ENCODE assay signal across 21 cellular contexts in genomic region chr15:98121957-98122356, GRCh38.
DNase-seq lines count a peak whose midpoint lies in the region; TF ChIP-seq lines count a peak whose summit lies in the region.
"Had no signal": no experiment of that assay in that cellular context is flagged by ENCODE, and none has a peak within 500 bp of the region (broad histone marks: within the 10 kb centered on the region; RNA-seq: fewer than 3 reads in every experiment).

No MANE protein-coding gene starts in this region.

- no peak overlapping the region for H4K91ac ChIP-seq in trophoblast cell (ENCODE audit: low read depth, low read length)

- no peak overlapping the region for H2BK12ac ChIP-seq in trophoblast cell (ENCODE audit: low read length)

- H3K27ac Mint-ChIP-seq in osteocyte (ENCODE audit: unreplicated experiment), result peak overlapping the region; percentile 84
- H3K27ac Mint-ChIP-seq: CD4-positive, CD25-positive, alpha-beta regulatory T cell had no signal

- H2BK120ac ChIP-seq in trophoblast cell (ENCODE audit: insufficient read depth, low read length, poor library complexity), result no peak overlapping the region

- H3K9me3 ChIP-seq in trophoblast cell (ENCODE audit: insufficient read depth, low read depth, low read length), result no peaks in the 10 kb centered on the region
- no peaks in the 10 kb centered on the region for H3K9me3 ChIP-seq in MM.1S (replicated peaks; ENCODE audit: insufficient read depth, low read length)
- H3K9me3 ChIP-seq: BE2C, SJCRH30 had no signal

- H2AK5ac ChIP-seq in trophoblast cell (ENCODE audit: low read length), result no peak overlapping the region

- no peaks in the 10 kb centered on the region for H3K27me3 ChIP-seq in trophoblast cell (ENCODE audit: insufficient read depth, low read length)
- H3K27me3 ChIP-seq in MM.1S (replicated peaks; ENCODE audit: insufficient read depth, low read length), result no peaks in the 10 kb centered on the region
- H3K27me3 ChIP-seq: BE2C, SJCRH30 had no signal

- no peak overlapping the region for H3K4me3 ChIP-seq in fibroblast of mammary gland (ENCODE audit: control insufficient read depth, low read depth, low read length)
- no peak overlapping the region for H3K4me3 ChIP-seq in trophoblast cell (ENCODE audit: low read depth, low read length)
- H3K4me3 ChIP-seq in MM.1S (ENCODE audit: low read length), result no peak overlapping the region
- H3K4me3 ChIP-seq: SJCRH30 had no signal

- no peaks in the 10 kb centered on the region for H3K36me3 Mint-ChIP-seq in osteocyte (ENCODE audit: unreplicated experiment)
- H3K36me3 Mint-ChIP-seq: CD4-positive, CD25-positive, alpha-beta regulatory T cell had no signal

- H3K23ac ChIP-seq in trophoblast cell (ENCODE audit: low read length), result no peak overlapping the region

- H3F3A ChIP-seq in MM.1S (ENCODE audit: insufficient read depth, low read length), result no peaks in the 10 kb centered on the region

- H4K20me1 ChIP-seq in MM.1S (ENCODE audit: insufficient read depth, low read length), result no peaks in the 10 kb centered on the region

- H3K9me2 ChIP-seq in MM.1S (replicated peaks; ENCODE audit: insufficient read depth, low read length), result no peaks in the 10 kb centered on the region

- no peak overlapping the region for H2BK5ac ChIP-seq in trophoblast cell (ENCODE audit: low read depth, low read length, poor library complexity)

- no peak overlapping the region for H3K14ac ChIP-seq in trophoblast cell (ENCODE audit: low read length)

- no peaks in the 10 kb centered on the region for H3K9me3 Mint-ChIP-seq in osteocyte (ENCODE audit: unreplicated experiment)

- H3K4me2 ChIP-seq in trophoblast cell (ENCODE audit: low read length), result no peak overlapping the region
- no peak overlapping the region for H3K4me2 ChIP-seq in MM.1S (ENCODE audit: low read depth, low read length)

- no peak for TF ChIP-seq CTCF in fibroblast of mammary gland (conservative IDR thresholded peaks at IDR 0.05; ENCODE audit: control insufficient read depth, insufficient read depth, low read depth, low read length)
- no peak for TF ChIP-seq CTCF in osteocyte (IDR thresholded peaks at IDR 0.05)
- TF ChIP-seq CTCF in MM.1S (IDR thresholded peaks at IDR 0.05; ENCODE audit: low read length), result no peak

- H3K27me3 Mint-ChIP-seq in osteocyte (ENCODE audit: unreplicated experiment), result no peaks in the 10 kb centered on the region

- no CpG with 5 or more reads among the region's 3 CpGs for WGBS in trophoblast cell (ENCODE audit: extremely low coverage, insufficient coverage, insufficient read length)

- H4K8ac ChIP-seq in trophoblast cell (ENCODE audit: low read depth, low read length), result no peak overlapping the region

- no peaks in the 10 kb centered on the region for H3K79me2 ChIP-seq in trophoblast cell (ENCODE audit: control insufficient read depth, insufficient read depth, low read length, poor library complexity)
- no peaks in the 10 kb centered on the region for H3K79me2 ChIP-seq in MM.1S (ENCODE audit: low read length)

- no peak overlapping the region for H3K27ac ChIP-seq in trophoblast cell (ENCODE audit: low read depth, low read length)
- H3K27ac ChIP-seq in MM.1S (ENCODE audit: low read length), result no peak overlapping the region
- H3K27ac ChIP-seq: RWPE1, SJCRH30 had no signal

- peaks cover 53% of the 10 kb centered on the region for H3K4me1 Mint-ChIP-seq in osteocyte (ENCODE audit: unreplicated experiment)
- H3K4me1 Mint-ChIP-seq: CD4-positive, CD25-positive, alpha-beta regulatory T cell had no signal

- no peak overlapping the region for H4K12ac ChIP-seq in trophoblast cell (ENCODE audit: low read depth, low read length)

- H3K9ac ChIP-seq in trophoblast cell (ENCODE audit: low read length) (no peak overlapping the region), MM.1S (ENCODE audit: low read length) (no peak overlapping the region)

- peaks cover 0 to 3% of the 10 kb centered on the region in 2 experiments for H3K4me1 ChIP-seq in trophoblast cell (ENCODE audit: control insufficient read depth in 1 of 2, insufficient read depth in 2 of 2, low read length in 2 of 2)
- no peaks in the 10 kb centered on the region for H3K4me1 ChIP-seq in MM.1S (ENCODE audit: low read length)
- H3K4me1 ChIP-seq: BE2C had no signal

- no peak overlapping the region for H3K18ac ChIP-seq in trophoblast cell (ENCODE audit: low read length)

- H3K36me3 ChIP-seq in trophoblast cell (ENCODE audit: control insufficient read depth in 1 of 2, insufficient read depth in 2 of 2, low read length in 2 of 2) (no peaks in the 10 kb centered on the region), MM.1S (replicated peaks; ENCODE audit: insufficient read depth, low read length) (no peaks in the 10 kb centered on the region)
- H3K36me3 ChIP-seq: BE2C, SJCRH30 had no signal

- DNase-seq in SKM-1 treated with dmso at 0.1 percent for 144 hours (lab: John Stamatoyannopoulos, UW; ENCODE audit: unreplicated experiment), result peak; percentile 62
- DNase-seq in SKM-1 (lab: John Stamatoyannopoulos, UW; ENCODE audit: unreplicated experiment), result no peak
- DNase-seq in fibroblast of mammary gland (ENCODE audit: low read depth), result peak; percentile 8
- no peak for DNase-seq in osteocyte (ENCODE audit: extremely low spot score, unreplicated experiment)
- DNase-seq in trophoblast cell, result no peak
- no peak for DNase-seq in HCEC 1CT
- DNase-seq in MM.1S, result no peak
- DNase-seq in GF-D8 (lab: John Stamatoyannopoulos, UW), result no peak
- DNase-seq: 8988T; BE2C; CD4-positive, CD25-positive, alpha-beta regulatory T cell; DMS153; GOT3; KBM-7; NCI-H1048; NCI-H1436 treated with DMSO at 0.1 percent for 48 hours; NCI-H2029; NCI-H345; PC-3; SJCRH30 had no signal

- H2AFZ ChIP-seq in trophoblast cell (ENCODE audit: insufficient read depth, low read length, poor library complexity), result no peak overlapping the region
- H2AFZ ChIP-seq in MM.1S (ENCODE audit: low read length), result no peak overlapping the region

- peak overlapping the region; percentile 4 for H3K4me3 Mint-ChIP-seq in osteocyte (ENCODE audit: unreplicated experiment)
- H3K4me3 Mint-ChIP-seq: CD4-positive, CD25-positive, alpha-beta regulatory T cell had no signal

- H3K79me1 ChIP-seq in trophoblast cell (ENCODE audit: low read length), result no peaks in the 10 kb centered on the region

- no peak overlapping the region for H3K4ac ChIP-seq in trophoblast cell (ENCODE audit: low read depth, low read length)

Comparison
In these comparisons a context has a peak if more than half of its experiments do, and no peak if none do; other contexts are left out.
1. DNase-seq: peak in SKM-1 treated with dmso at 0.1 percent for 144 hours (single experiment) and fibroblast of mammary gland (single experiment); none in SKM-1 (single experiment), osteocyte (single experiment), trophoblast cell (0 of 2), HCEC 1CT (single experiment), MM.1S (single experiment) and GF-D8 (single experiment).